17 cellular contexts compared by ENCODE assay signal in the genomic region with DNA sequence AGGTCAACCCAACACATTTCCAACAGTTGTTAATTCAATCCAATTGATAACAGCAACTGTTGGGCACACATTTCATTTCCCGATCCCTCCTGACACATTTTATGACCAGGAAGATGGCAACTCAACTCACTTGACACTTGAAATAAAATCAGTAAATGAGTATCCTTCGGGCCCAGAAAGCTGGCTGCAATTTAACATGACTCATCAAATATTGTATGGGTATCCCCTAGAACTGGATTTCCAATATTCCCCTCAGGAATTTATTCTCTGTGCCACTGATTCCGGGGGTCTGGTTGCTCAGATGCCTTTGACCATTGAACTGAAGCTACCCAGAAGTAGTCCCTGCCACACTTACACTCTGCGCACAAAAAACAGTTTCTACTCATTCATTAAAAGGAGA. TPM values are rescaled to one million over a fixed set of nuclear protein-coding genes. Genes with fewer than 3 reads are reported as not detected.
DNase-seq lines count a peak whose midpoint lies in the region; ATAC-seq, FAIRE-seq and TF ChIP-seq lines count a peak whose summit lies in the region.
"Had no signal": no experiment of that assay in that cellular context is flagged by ENCODE, and none has a peak within 500 bp of the region (broad histone marks: within the 10 kb centered on the region; RNA-seq: fewer than 3 reads in every experiment).

No MANE protein-coding gene starts in this region.

- H2BK15ac ChIP-seq in IMR-90 (ENCODE audit: low read depth, low read length) (no peak overlapping the region), H1 (ENCODE audit: low read length) (no peak overlapping the region)

- H2BK5ac ChIP-seq in IMR-90 (ENCODE audit: low read depth, low read length, poor library complexity, severe bottlenecking) = no peak overlapping the region
- H2BK5ac ChIP-seq in H1 (ENCODE audit: low read depth, low read length) = no peak overlapping the region

- H4K8ac ChIP-seq in IMR-90 (ENCODE audit: low read depth in 2 of 2, low read length in 2 of 2) (no peak overlapping the region), H1 (ENCODE audit: extremely low read depth, insufficient read depth, low read length) (no peak overlapping the region)

- CTCF ChIA-PET in HepG2 (lab: Yijun Ruan, JAX; ENCODE audit: low intra/inter-chr PET ratio, low total read pairs) = no interaction called here
- CTCF ChIA-PET in IMR-90 (lab: Yijun Ruan, JAX) = interaction anchor here (0.8 kb wide), 1 partner anchor 62 kb away, joined by 3 read pairs; no protein-coding TSS in a partner anchor
- CTCF ChIA-PET in H1 (lab: Charles Lee; ENCODE audit: partially characterized antibody) = interaction anchor here (3.0 kb wide), 1 partner anchor 11 kb away, joined by 14 read pairs; no protein-coding TSS in a partner anchor
- CTCF ChIA-PET in RWPE1 (lab: Yijun Ruan, JAX) = no interaction called here

- dilution Hi-C loops in IMR-90 (cut with HindIII; ENCODE audit: low sequenced_read_pairs, unreplicated experiment) = no loop called here

- POLR2A ChIA-PET in HepG2 (lab: Yijun Ruan, JAX) (no interaction called here), IMR-90 (lab: Charles Lee; ENCODE audit: unreplicated experiment) (no interaction called here), H1 (lab: Charles Lee; ENCODE audit: partially characterized antibody) (interaction anchor here (0.6 to 1.6 kb wide), 2 partner anchors 11 to 21 kb away, joined by 3 to 4 read pairs; no protein-coding TSS in a partner anchor), RWPE1 (lab: Yijun Ruan, JAX; ENCODE audit: low non-redundant PET) (no interaction called here)

- ATAC-seq in HepG2 = no peak
- no peak for ATAC-seq in right lobe of liver
- no peak for ATAC-seq in IMR-90 (ENCODE audit: low read depth)
- no peak for ATAC-seq in HG03139 (IDR thresholded peaks at IDR 0.05; ENCODE audit: unreplicated experiment)
- no peak for ATAC-seq in HG03095 (IDR thresholded peaks at IDR 0.05; ENCODE audit: unreplicated experiment)
- ATAC-seq: GM23338 had no signal

- H3K9me3 ChIP-seq in HepG2 (ENCODE audit: low read length) = no peaks in the 10 kb centered on the region
- H3K9me3 ChIP-seq in right lobe of liver = no peaks in the 10 kb centered on the region
- no peaks in the 10 kb centered on the region for H3K9me3 ChIP-seq in IMR-90 (ENCODE audit: control insufficient read depth, insufficient read depth, low read length)
- H3K9me3 ChIP-seq in H1 (ENCODE audit: insufficient read depth in 2 of 2, low read depth in 1 of 2, low read length in 1 of 2) = no peaks in the 10 kb centered on the region

- no peak overlapping the region for H3K9ac ChIP-seq in HepG2 (ENCODE audit: insufficient read depth, low read depth, low read length)
- H3K9ac ChIP-seq in IMR-90 (ENCODE audit: low read depth, low read length) = no peak overlapping the region
- H3K9ac ChIP-seq in H1 (replicated peaks in 1 of 4; ENCODE audit: extremely low read depth in 1 of 4, low read depth in 3 of 4, low read length in 3 of 4) = no peak overlapping the region

- no peak overlapping the region for H2BK20ac ChIP-seq in IMR-90 (ENCODE audit: low read depth, low read length)
- no peak overlapping the region for H2BK20ac ChIP-seq in H1 (ENCODE audit: low read length)

- no peak overlapping the region for H4K91ac ChIP-seq in IMR-90 (ENCODE audit: insufficient read depth, low read depth, low read length)
- no peak overlapping the region for H4K91ac ChIP-seq in H1 (replicated peaks; ENCODE audit: insufficient read length, low read length)

- TF ChIP-seq EP300 in HepG2 (IDR thresholded peaks at IDR 0.05; ENCODE audit: low read depth in 2 of 2, low read length in 2 of 2) (no peak), HepG2 (CRISPR knock-in tag; IDR thresholded peaks at IDR 0.05; ENCODE audit: borderline replicate concordance) (no peak), H1 (IDR thresholded peaks at IDR 0.05; ENCODE audit: borderline replicate concordance in 1 of 2, low read depth in 2 of 2, low read length in 2 of 2) (no peak)

- in situ Hi-C loops in HepG2 (cut with HindIII; ENCODE audit: extremely low pct_ligation_motif_present, low pct_unique_long_range_greater_than_20kb) = no loop called here
- in situ Hi-C loops in IMR-90 (cut with MboI; ENCODE audit: low sequenced_read_pairs) = no loop called here

- DNase-seq in HepG2 (ENCODE audit: low spot score) (no peak), right lobe of liver (no peak), IMR-90 (no peak), H1 (ENCODE audit: low read depth in 1 of 2, low spot score in 2 of 2) (no peak), RWPE1 (ENCODE audit: low spot score) (no peak)
- DNase-seq: AML-193; Calu3; CD4-positive, alpha-beta memory T cell; DMS79 treated with DMSO at 0.1 percent for 48 hours; GF-D8; H7; KG1 had no signal

- H3K79me1 ChIP-seq in IMR-90 (ENCODE audit: low read depth in 1 of 2, low read length in 2 of 2) (no peaks in the 10 kb centered on the region), H1 (ENCODE audit: low read depth, low read length) (no peaks in the 10 kb centered on the region)

- H3K4me1 ChIP-seq in HepG2 (ENCODE audit: insufficient read depth, low read length) = no peaks in the 10 kb centered on the region
- H3K4me1 ChIP-seq in right lobe of liver = no peaks in the 10 kb centered on the region
- no peaks in the 10 kb centered on the region for H3K4me1 ChIP-seq in IMR-90 (ENCODE audit: control insufficient read depth, insufficient read depth, low read length)
- H3K4me1 ChIP-seq in H1 (replicated peaks in 1 of 4; ENCODE audit: control insufficient read depth in 3 of 4, insufficient read depth in 4 of 4, low read length in 3 of 4) = no peaks in the 10 kb centered on the region

- H3K79me2 ChIP-seq in HepG2 (ENCODE audit: insufficient read depth, low read length) (no peaks in the 10 kb centered on the region), H1 (ENCODE audit: control insufficient read depth in 1 of 2, insufficient read depth in 2 of 2, low read length in 2 of 2) (no peaks in the 10 kb centered on the region)

- no peaks in the 10 kb centered on the region for H3K23me2 ChIP-seq in H1 (ENCODE audit: low read depth, low read length)

- no peak overlapping the region for H3K23ac ChIP-seq in IMR-90 (ENCODE audit: low read depth, low read length)
- no peak overlapping the region for H3K23ac ChIP-seq in H1 (ENCODE audit: insufficient read length)

- no peak overlapping the region for H3K27ac ChIP-seq in HepG2 (ENCODE audit: extremely low read length, insufficient read depth, low read length)
- no peak overlapping the region for H3K27ac ChIP-seq in right lobe of liver
- H3K27ac ChIP-seq in IMR-90 (ENCODE audit: insufficient read depth, low read length) = no peak overlapping the region
- no peak overlapping the region for H3K27ac ChIP-seq in H1 (ENCODE audit: low read depth, low read length)
- no peak overlapping the region for H3K27ac ChIP-seq in RWPE1
- H3K27ac ChIP-seq: C4-2B had no signal

- H4K20me1 ChIP-seq in HepG2 (ENCODE audit: insufficient read depth, low read length) (no peaks in the 10 kb centered on the region), IMR-90 (ENCODE audit: insufficient read depth, low read length) (no peaks in the 10 kb centered on the region), H1 (replicated peaks in 1 of 2; ENCODE audit: control insufficient read depth in 1 of 2, insufficient read depth in 2 of 2, low read length in 2 of 2) (no peaks in the 10 kb centered on the region)

- H3K27me3 ChIP-seq in HepG2 (ENCODE audit: control insufficient read depth in 1 of 2, insufficient read depth in 2 of 2, low read length in 2 of 2) (no peaks in the 10 kb centered on the region), right lobe of liver (no peaks in the 10 kb centered on the region), IMR-90 (ENCODE audit: control insufficient read depth, insufficient read depth, low read length) (no peaks in the 10 kb centered on the region), H1 (replicated peaks in 1 of 4; ENCODE audit: control insufficient read depth in 3 of 4, extremely low read depth in 1 of 4, insufficient read depth in 3 of 4, low read length in 3 of 4) (no peaks in the 10 kb centered on the region)

- TF ChIP-seq CTCF in HepG2 (CRISPR knock-in tag; IDR thresholded peaks at IDR 0.05) (no peak), right lobe of liver (IDR thresholded peaks at IDR 0.05) (no peak), IMR-90 (conservative IDR thresholded peaks at IDR 0.05; ENCODE audit: low read depth, low read length) (no peak), H1 (IDR thresholded peaks at IDR 0.05; ENCODE audit: control extremely low read depth in 1 of 3, insufficient read depth in 1 of 3, low read depth in 1 of 3, low read length in 3 of 3) (no peak), RWPE1 (conservative IDR thresholded peaks at IDR 0.05; ENCODE audit: low read depth) (no peak)

- intact Hi-C loops in HepG2 (cut with micrococcal nuclease; ENCODE audit: unreplicated experiment) = no loop called here
- intact Hi-C loops in right lobe of liver (cut with DNase I) = no loop called here
- intact Hi-C loops in IMR-90 (cut with micrococcal nuclease) = no loop called here

- no peak overlapping the region for H2BK12ac ChIP-seq in H1 (ENCODE audit: low read depth, low read length)

- H3K4me2 ChIP-seq in HepG2 (ENCODE audit: low read depth, low read length) (no peak overlapping the region), IMR-90 (ENCODE audit: low read depth, low read length) (no peak overlapping the region), H1 (ENCODE audit: insufficient read depth in 1 of 2, low read depth in 2 of 2, low read length in 2 of 2) (no peak overlapping the region)
- H3K4me2 ChIP-seq: GM23338 had no signal

- no peak overlapping the region for H3K4me3 ChIP-seq in HepG2 (replicated peaks in 1 of 3; ENCODE audit: insufficient read depth in 1 of 3, low read depth in 2 of 3, low read length in 3 of 3)
- no peak overlapping the region for H3K4me3 ChIP-seq in right lobe of liver
- no peak overlapping the region for H3K4me3 ChIP-seq in IMR-90 (ENCODE audit: insufficient read depth, low read depth, low read length)
- no peak overlapping the region for H3K4me3 ChIP-seq in H1 (ENCODE audit: extremely low read depth in 1 of 4, insufficient read depth in 2 of 4, low read depth in 3 of 4, low read length in 4 of 4)
- H3K4me3 ChIP-seq: GM23338 had no signal

- H3K14ac ChIP-seq in IMR-90 (replicated peaks; ENCODE audit: low read depth, low read length) = no peak overlapping the region
- no peak overlapping the region for H3K14ac ChIP-seq in H1 (ENCODE audit: insufficient read length)

- TF ChIP-seq POLR2A in HepG2 (IDR thresholded peaks at IDR 0.05; ENCODE audit: insufficient read depth in 1 of 2, low read depth in 2 of 2, low read length in 2 of 2) (no peak), right lobe of liver (IDR thresholded peaks at IDR 0.05) (no peak), IMR-90 (IDR thresholded peaks at IDR 0.05; ENCODE audit: low read depth, low read length) (no peak), H1 (IDR thresholded peaks at IDR 0.05; ENCODE audit: control extremely low read depth in 1 of 2, low read depth in 2 of 2, low read length in 2 of 2) (no peak)

- WGBS in HepG2 (ENCODE audit: low lambda C conversion rate) = 97% methylated on average over 4 of the region's 4 CpGs
- WGBS in right lobe of liver (ENCODE audit: insufficient coverage, low coverage, low lambda C conversion rate, missing lambda C conversion rate) = 86% methylated on average over 4 of the region's 4 CpGs
- WGBS in IMR-90 (ENCODE audit: extremely low coverage in 2 of 2, insufficient read length in 1 of 2), 2 experiments = 90% methylated on average over 2 of the region's 4 CpGs; no CpG with 5 or more reads in 1 of the 2 experiments
- WGBS in H1 (ENCODE audit: extremely low coverage in 1 of 2, insufficient coverage in 1 of 2, insufficient read length in 1 of 2, insufficient replicate concordance in 2 of 2, low coverage in 1 of 2, low lambda C conversion rate in 2 of 2, missing lambda C conversion rate in 1 of 2), 2 experiments = 91% methylated on average over 4 of the region's 4 CpGs; no CpG with 5 or more reads in 1 of the 2 experiments

- H2AK9ac ChIP-seq in IMR-90 (replicated peaks; ENCODE audit: low read depth, low read length, poor library complexity) = no peak overlapping the region

- H2AFZ ChIP-seq in HepG2 (ENCODE audit: low read length) (no peak overlapping the region), IMR-90 (replicated peaks; ENCODE audit: low read length, poor library complexity) (no peak overlapping the region), H1 (ENCODE audit: low read length) (no peak overlapping the region)
- H2AFZ ChIP-seq: GM23338 had no signal

- H4K5ac ChIP-seq in IMR-90 (ENCODE audit: low read depth, low read length) (no peak overlapping the region), H1 (ENCODE audit: insufficient read length, low read depth, low read length) (no peak overlapping the region)

- no peak overlapping the region for H3K4ac ChIP-seq in IMR-90 (ENCODE audit: low read depth, low read length)
- H3K4ac ChIP-seq in H1 (replicated peaks; ENCODE audit: insufficient read length, low read depth, low read length) = no peak overlapping the region

- H3K56ac ChIP-seq in IMR-90 (ENCODE audit: extremely low read depth, insufficient read depth, low read length) (no peak overlapping the region), H1 (replicated peaks; ENCODE audit: insufficient read length, low read depth, low read length) (no peak overlapping the region)

- H3K18ac ChIP-seq in IMR-90 (ENCODE audit: low read depth, low read length) (no peak overlapping the region), H1 (ENCODE audit: extremely low read depth, low read length) (no peak overlapping the region)

- BruUV-seq in HepG2 (replicated peaks; lab: Mats Ljungman, UMichigan) (no TSS peak), IMR-90 (replicated peaks; lab: Mats Ljungman, UMichigan) (no TSS peak)

- TF ChIP-seq RAD21 in HepG2 (CRISPR knock-in tag; IDR thresholded peaks at IDR 0.05) (no peak), IMR-90 (IDR thresholded peaks at IDR 0.05; ENCODE audit: low read length) (no peak), H1 (IDR thresholded peaks at IDR 0.05 in 1 of 2, conservative IDR thresholded peaks at IDR 0.05 in 1 of 2; ENCODE audit: low read depth in 2 of 2, low read length in 2 of 2) (no peak)

- H2BK120ac ChIP-seq in IMR-90 (ENCODE audit: low read depth, low read length) (no peak overlapping the region), H1 (replicated peaks; ENCODE audit: low read depth, low read length) (no peak overlapping the region)

- no peak for FAIRE-seq in HepG2 (lab: Jason Lieb, UNC)
- no peak for FAIRE-seq in H1 (lab: Jason Lieb, UNC)
- FAIRE-seq: A204.1 had no signal

- 0 out of 5 replicates have a peak, but pooled peaks cover 0 to 7% of the 10 kb centered on the region in 2 experiments for H3K36me3 ChIP-seq in HepG2 (replicated peaks in 1 of 2; ENCODE audit: control insufficient read depth in 1 of 2, insufficient read depth in 2 of 2, low read length in 2 of 2)
- no peaks in the 10 kb centered on the region for H3K36me3 ChIP-seq in right lobe of liver
- no peaks in the 10 kb centered on the region; the same call in 1 of the 2 replicates for H3K36me3 ChIP-seq in IMR-90 (ENCODE audit: control insufficient read depth, insufficient read depth, low read length)
- H3K36me3 ChIP-seq in H1 (ENCODE audit: control insufficient read depth in 2 of 4, insufficient read depth in 4 of 4, low read length in 3 of 4) = peaks cover 0 to 3% (median 1%) of the 10 kb centered on the region in 4 experiments; a peak in 3 of 8 replicates

- no peaks in the 10 kb centered on the region; the same call in 1 of the 2 replicates for H3K9me1 ChIP-seq in IMR-90 (ENCODE audit: insufficient read depth, low read length)

- H2AK5ac ChIP-seq in IMR-90 (ENCODE audit: low read depth, low read length) (no peak overlapping the region), H1 (ENCODE audit: low read depth, low read length) (no peak overlapping the region)

RNA-seq across cellular contexts. Expression of gene INTS13, which starts 42.1 kb away (rescaled TPM):
- total RNA-seq in HepG2 (2016; rRNA removed; fragmentation: Illumina TruSeq; extraction: Trizol) = 43.7 and 62.3 TPM in 2 replicates
- 15.8 and 15.9 TPM in 2 replicates for total RNA-seq in HepG2 (2016; cell fraction: cytosol; rRNA removed; fragmentation: Illumina TruSeq; extraction: Trizol; ENCODE audit: low read depth)
- 47.2 and 64.6 TPM in 2 replicates for total RNA-seq in HepG2 (2016; cell fraction: insoluble cytoplasmic fraction; rRNA removed; fragmentation: Illumina TruSeq; extraction: Trizol)
- total RNA-seq in HepG2 (2016; cell fraction: membrane; rRNA removed; fragmentation: Illumina TruSeq; extraction: Trizol) = 27.4 and 28.5 TPM in 2 replicates
- total RNA-seq in HepG2 (2016; cell fraction: nucleus; rRNA removed; fragmentation: Illumina TruSeq; extraction: Trizol) = 28.7 and 30.6 TPM in 2 replicates
- 11.4 and 16.3 TPM in 2 replicates for polyA plus RNA-seq in HepG2 (2011; rRNA removed)
- 4.8 and 7.6 TPM in 2 replicates for polyA plus RNA-seq in HepG2 (2011; cell fraction: cytosol; rRNA removed)
- polyA plus RNA-seq in HepG2 (2011; cell fraction: nucleus; rRNA removed) = 5.5 and 7.5 TPM in 2 replicates
- polyA plus RNA-seq in HepG2 (2012) = 20.3 and 21.4 TPM in 2 replicates
- polyA plus RNA-seq in HepG2 (2016; cell fraction: cytosol; fragmentation: Illumina TruSeq; extraction: Trizol; ENCODE audit: low read depth) = 6.9 and 8.4 TPM in 2 replicates
- 56.6 and 67.3 TPM in 2 replicates for polyA plus RNA-seq in HepG2 (2016; cell fraction: insoluble cytoplasmic fraction; fragmentation: Illumina TruSeq; extraction: Trizol; ENCODE audit: low read depth)
- 19.7 and 20.4 TPM in 2 replicates for polyA plus RNA-seq in HepG2 (2016; cell fraction: membrane; fragmentation: Illumina TruSeq; extraction: Trizol; ENCODE audit: low read depth)
- 33.4 and 38.6 TPM in 2 replicates for polyA plus RNA-seq in HepG2 (2016; cell fraction: nucleus; fragmentation: Illumina TruSeq; extraction: Trizol; ENCODE audit: insufficient read depth, low read depth)
- polyA minus RNA-seq in HepG2 (2011; rRNA and poly(A)+ RNA removed; ENCODE audit: low replicate concordance) = 13.8 and 31.5 TPM in 2 replicates
- 21.8 and 31.2 TPM in 2 replicates for polyA minus RNA-seq in HepG2 (2011; cell fraction: cytosol; rRNA and poly(A)+ RNA removed)
- polyA minus RNA-seq in HepG2 (2011; cell fraction: nucleus; rRNA and poly(A)+ RNA removed) = 34.6 TPM in 2 replicates
- total RNA-seq in right lobe of liver = 10 to 100 TPM in 2 of 6 experiments, 1 to 10 TPM in 4; 6.2 to 17.2 (median 9.1) TPM
- total RNA-seq in IMR-90 (2012; rRNA removed) = 31.9 and 46.9 TPM in 2 replicates
- polyA plus RNA-seq in IMR-90 (2012; rRNA removed) = 9.2 and 9.9 TPM in 2 replicates
- polyA plus RNA-seq in IMR-90 (2012; cell fraction: cytosol; rRNA removed) = 1.4 and 3.5 TPM in 2 replicates
- polyA plus RNA-seq in IMR-90 (2012; cell fraction: nucleus; rRNA removed; ENCODE audit: low replicate concordance) = 1.7 and 7.8 TPM in 2 replicates
- total RNA-seq in H1 (2021; fragmentation: NEBNext Ultra II Directional; extraction: Animal tissue kit (Norgen Biotek cat#: 25700)) = 53.2 and 58.2 TPM in 2 replicates
- 9.4 and 20.5 TPM in 2 replicates for polyA plus RNA-seq in H1 (2011; rRNA removed)
- 27.7 TPM for polyA plus RNA-seq in H1 (2011; cell fraction: cytosol; rRNA removed)
- 7.1 TPM for polyA plus RNA-seq in H1 (2011; cell fraction: nucleus; rRNA removed)
- polyA plus RNA-seq in H1 (2012, experiment 1 of 2) = 22.7 to 41.3 TPM (median 28.1 TPM) in 4 replicates
- 9.2 TPM for polyA plus RNA-seq in H1 (2012, experiment 2 of 2)
- polyA plus RNA-seq in H1 (2013, experiment 1 of 2) = 38.9 TPM
- polyA plus RNA-seq in H1 (2013, experiment 2 of 2) = 38.5 TPM
- 33.0 and 40.3 TPM in 2 replicates for polyA minus RNA-seq in H1 (2011; rRNA and poly(A)+ RNA removed)
- polyA minus RNA-seq in H1 (2011; cell fraction: cytosol; rRNA and poly(A)+ RNA removed) = 74.6 TPM
- 40.0 TPM for polyA minus RNA-seq in H1 (2011; cell fraction: nucleus; rRNA and poly(A)+ RNA removed)

RNA-seq across cellular contexts. Expression of gene FGFR1OP2, which starts 42.6 kb away (rescaled TPM):
- total RNA-seq in HepG2 (2016; rRNA removed; fragmentation: Illumina TruSeq; extraction: Trizol) (38.1 and 47.3 TPM in 2 replicates), right lobe of liver (10 to 100 TPM; 13.3 to 29.6 (median 20.1) TPM), IMR-90 (2012; rRNA removed) (31.0 and 56.4 TPM in 2 replicates)
- 74.9 and 87.6 TPM in 2 replicates for total RNA-seq in HepG2 (2016; cell fraction: cytosol; rRNA removed; fragmentation: Illumina TruSeq; extraction: Trizol; ENCODE audit: low read depth)
- total RNA-seq in HepG2 (2016; cell fraction: insoluble cytoplasmic fraction; rRNA removed; fragmentation: Illumina TruSeq; extraction: Trizol) = 40.6 and 49.8 TPM in 2 replicates
- 69.6 and 77.6 TPM in 2 replicates for total RNA-seq in HepG2 (2016; cell fraction: membrane; rRNA removed; fragmentation: Illumina TruSeq; extraction: Trizol)
- total RNA-seq in HepG2 (2016; cell fraction: nucleus; rRNA removed; fragmentation: Illumina TruSeq; extraction: Trizol) = 22.8 and 26.2 TPM in 2 replicates
- polyA plus RNA-seq in HepG2 (2011; rRNA removed) (16.7 and 18.3 TPM in 2 replicates), IMR-90 (2012; rRNA removed) (21.3 and 26.7 TPM in 2 replicates), H1 (2011; rRNA removed) (8.1 and 8.8 TPM in 2 replicates)
- 12.5 and 15.9 TPM in 2 replicates for polyA plus RNA-seq in HepG2 (2011; cell fraction: cytosol; rRNA removed)
- polyA plus RNA-seq in HepG2 (2011; cell fraction: nucleus; rRNA removed) = 13.7 and 17.5 TPM in 2 replicates
- 24.1 and 27.9 TPM in 2 replicates for polyA plus RNA-seq in HepG2 (2012)
- polyA plus RNA-seq in HepG2 (2016; cell fraction: cytosol; fragmentation: Illumina TruSeq; extraction: Trizol; ENCODE audit: low read depth) = 93.1 and 127 TPM in 2 replicates
- 47.7 and 50.5 TPM in 2 replicates for polyA plus RNA-seq in HepG2 (2016; cell fraction: insoluble cytoplasmic fraction; fragmentation: Illumina TruSeq; extraction: Trizol; ENCODE audit: low read depth)
- polyA plus RNA-seq in HepG2 (2016; cell fraction: membrane; fragmentation: Illumina TruSeq; extraction: Trizol; ENCODE audit: low read depth) = 64.2 and 76.0 TPM in 2 replicates
- polyA plus RNA-seq in HepG2 (2016; cell fraction: nucleus; fragmentation: Illumina TruSeq; extraction: Trizol; ENCODE audit: insufficient read depth, low read depth) = 34.1 and 35.2 TPM in 2 replicates
- 9.1 and 14.6 TPM in 2 replicates for polyA minus RNA-seq in HepG2 (2011; rRNA and poly(A)+ RNA removed; ENCODE audit: low replicate concordance)
- polyA minus RNA-seq in HepG2 (2011; cell fraction: cytosol; rRNA and poly(A)+ RNA removed) = 16.0 and 17.1 TPM in 2 replicates
- polyA minus RNA-seq in HepG2 (2011; cell fraction: nucleus; rRNA and poly(A)+ RNA removed) = 42.7 and 50.1 TPM in 2 replicates
- polyA plus RNA-seq in IMR-90 (2012; cell fraction: cytosol; rRNA removed) = 13.6 and 16.9 TPM in 2 replicates
- 7.6 and 21.6 TPM in 2 replicates for polyA plus RNA-seq in IMR-90 (2012; cell fraction: nucleus; rRNA removed; ENCODE audit: low replicate concordance)
- total RNA-seq in H1 (2021; fragmentation: NEBNext Ultra II Directional; extraction: Animal tissue kit (Norgen Biotek cat#: 25700)) = 26.5 and 34.4 TPM in 2 replicates
- 15.4 TPM for polyA plus RNA-seq in H1 (2011; cell fraction: cytosol; rRNA removed)
- polyA plus RNA-seq in H1 (2011; cell fraction: nucleus; rRNA removed) = 6.5 TPM
- 14.6 to 28.8 TPM (median 18.3 TPM) in 4 replicates for polyA plus RNA-seq in H1 (2012, experiment 1 of 2)
- polyA plus RNA-seq in H1 (2012, experiment 2 of 2) = 2.3 TPM
- 29.1 TPM for polyA plus RNA-seq in H1 (2013, experiment 1 of 2)
- 29.2 TPM for polyA plus RNA-seq in H1 (2013, experiment 2 of 2)
- 10.9 and 12.1 TPM in 2 replicates for polyA minus RNA-seq in H1 (2011; rRNA and poly(A)+ RNA removed)
- 17.3 TPM for polyA minus RNA-seq in H1 (2011; cell fraction: cytosol; rRNA and poly(A)+ RNA removed)
- polyA minus RNA-seq in H1 (2011; cell fraction: nucleus; rRNA and poly(A)+ RNA removed) = 28.7 TPM

Comparison
In these comparisons a context has a peak if more than half of its experiments do, and no peak if none do; other contexts are left out.
1. CTCF ChIA-PET loops: an anchor here in IMR-90 (0.8 kb wide) and H1 (3.0 kb wide); none called in HepG2 and RWPE1.
2. Of the 41 proteins assayed by ChIP-seq in both HepG2 and H1: peak only in HepG2: none; only in H1: none; in both: MAFK; in neither: 40.